In the genomic region with DNA sequence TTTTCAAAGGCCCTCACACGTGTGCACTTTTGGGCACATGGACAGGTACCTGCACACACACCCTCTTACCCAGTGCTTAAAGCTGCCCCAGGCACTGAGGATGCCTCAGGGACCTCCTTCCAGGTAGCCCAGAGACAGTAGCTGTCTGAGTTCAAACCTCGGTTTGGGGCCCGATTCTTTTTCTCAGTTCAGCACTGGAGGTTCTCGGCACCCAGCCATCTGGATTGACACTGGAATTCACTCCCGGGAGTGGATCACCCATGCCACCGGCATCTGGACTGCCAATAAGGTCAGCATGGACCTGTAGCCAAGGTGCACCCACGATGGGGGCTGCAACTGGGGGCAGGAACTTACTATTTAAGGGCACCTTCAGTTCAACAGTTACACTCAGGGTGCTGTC, we compare ENCODE assay signal across 26 cellular contexts. TPM values are rescaled to one million over a fixed set of nuclear protein-coding genes. Genes with fewer than 3 reads are reported as not detected.
"Had no signal": no experiment of that assay in that cellular context is flagged by ENCODE, and none has a peak within 500 bp of the region (broad histone marks: within the 10 kb centered on the region; RNA-seq: fewer than 3 reads in every experiment).

No MANE protein-coding gene starts in this region.

- H2AFZ ChIP-seq: hepatocyte had no signal

- H3K36me3 ChIP-seq: left ventricle myocardium inferior, lower lobe of right lung, pancreas, prostate gland, right lobe of liver, stomach, thoracic aorta, transverse colon had no signal

- H3K27me3 ChIP-seq: hepatocyte, pancreas, right lobe of liver, stomach, transverse colon had no signal

- DNase-seq: erythroblast; foreskin melanocyte; head of caudate nucleus; kidney; left cardiac atrium; left ventricle myocardium inferior; lower lobe of right lung; mesendoderm; naive B cell; occipital lobe; pancreas; stimulated activated CD4-positive, alpha-beta T cell treated with anti-CD3 and anti-CD28 coated beads, Interleukin-2, amount 100 ng/mL, for 24 hours; stimulated activated CD4-positive, alpha-beta T cell treated with anti-CD3 and anti-CD28 coated beads, Interleukin-4, amount 100 ng/mL, for 4 hours; stimulated activated naive B cell treated with anti-CD40 and anti-IgM and Interleukin-4, amounts not matched to agents 10 μg/mL and 1 μg/mL and 100 μg/mL, for 72 hours; stomach; substantia nigra; transverse colon had no signal

- H3K4me1 ChIP-seq: left ventricle myocardium inferior, lower lobe of right lung, prostate gland, right lobe of liver had no signal

- H3K9me3 ChIP-seq: pancreas, right lobe of liver, thoracic aorta, transverse colon had no signal

- FAIRE-seq: colon, kidney, pancreas, urothelium cell line had no signal

- H3K27ac ChIP-seq: hepatocyte, left ventricle myocardium inferior, lower lobe of right lung, pancreas, prostate gland, right lobe of liver, stomach, thoracic aorta, transverse colon had no signal

- H3K4me3 ChIP-seq: hepatocyte, left ventricle myocardium inferior, lower lobe of right lung, pancreas, prostate gland, right lobe of liver, skin epidermis, stomach, thoracic aorta, transverse colon had no signal

- H3K4me2 ChIP-seq: hepatocyte had no signal

- ATAC-seq: left cardiac atrium; lower lobe of right lung; pancreas; right lobe of liver; stimulated activated naive B cell treated with anti-CD40 and anti-IgM and Interleukin-4, amounts not matched to agents 10 μg/mL and 1 μg/mL and 100 μg/mL, for 72 hours had no signal

RNA-seq across cellular contexts. Expression of gene CPA5, which starts 17.6 kb away (rescaled TPM):
- total RNA-seq: hepatocyte, left cardiac atrium, left ventricle myocardium inferior, lower lobe of right lung, neural crest cell, occipital lobe, renal cortical epithelial cell, right lobe of liver, stomach, thoracic aorta, transverse colon had no signal

RNA-seq across cellular contexts. Expression of gene CPA1, which starts 18.0 kb away (rescaled TPM):
- total RNA-seq: left ventricle myocardium inferior, neural crest cell, occipital lobe, renal cortical epithelial cell, right lobe of liver, stomach, transverse colon had no signal
